In the genomic region with DNA sequence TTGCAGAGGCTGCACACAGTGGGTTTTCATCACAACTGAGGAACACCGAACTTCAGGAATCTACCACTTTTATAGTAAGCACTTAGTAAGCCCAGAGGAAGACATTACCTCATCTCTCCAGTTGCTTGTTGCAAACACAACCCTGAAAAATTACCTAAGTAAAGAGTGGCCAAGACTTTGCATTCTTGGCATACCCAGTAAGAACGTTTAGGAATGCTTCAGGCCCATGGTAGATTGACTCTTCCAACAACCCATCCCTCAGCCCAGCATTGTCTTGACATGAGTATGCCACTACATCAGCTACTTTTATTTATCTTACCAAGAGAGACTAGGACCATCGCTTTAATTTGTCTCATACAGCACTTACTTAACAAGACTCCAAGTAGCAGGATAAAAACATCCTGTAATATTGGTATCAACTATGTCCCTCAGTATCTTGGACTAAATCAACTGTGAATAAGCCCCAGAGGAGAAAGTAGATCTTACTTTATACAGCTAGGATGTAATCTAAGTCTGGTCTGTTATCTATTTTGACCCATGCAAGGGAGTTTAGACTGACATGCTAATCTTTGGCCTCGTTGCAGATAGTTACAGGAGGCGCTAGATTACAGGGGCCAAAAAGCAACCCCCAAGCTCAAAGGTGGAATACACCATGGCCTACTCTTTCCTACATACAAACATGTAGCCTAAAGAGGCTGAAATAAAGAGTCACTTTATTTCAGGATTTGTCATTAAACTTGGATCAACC, we compare ENCODE assay signal across 19 cellular contexts.
DNase-seq lines count a peak whose midpoint lies in the region; ATAC-seq, FAIRE-seq and TF ChIP-seq lines count a peak whose summit lies in the region.
"Had no signal": no experiment of that assay in that cellular context is flagged by ENCODE, and none has a peak within 500 bp of the region (broad histone marks: within the 10 kb centered on the region; RNA-seq: fewer than 3 reads in every experiment).

No MANE protein-coding gene starts in this region.

- TF ChIP-seq POLR2A in testis (IDR thresholded peaks at IDR 0.05) = no peak

- no peaks in the 10 kb centered on the region for H3K36me3 Mint-ChIP-seq in WTC11
- H3K36me3 Mint-ChIP-seq: natural killer cell had no signal

- peaks cover 20% of the 10 kb centered on the region for H3K4me1 Mint-ChIP-seq in WTC11
- H3K4me1 Mint-ChIP-seq: brain had no signal

- TF ChIP-seq CTCF in WTC11 (IDR thresholded peaks at IDR 0.05) (no peak), fibroblast of the aortic adventitia (IDR thresholded peaks at IDR 0.05; ENCODE audit: insufficient read depth, low read length) (no peak), testis (IDR thresholded peaks at IDR 0.05) (no peak)

- intact Hi-C loops in testis (cut with DNase I; ENCODE audit: low total_unique reads) = no loop called here

- CTCF ChIA-PET in WTC11 (lab: Charles Lee) = interaction anchor here (0.7 to 1.8 kb wide), 2 partner anchors 151 to 389 kb away, joined by 4 read pairs; no protein-coding TSS in a partner anchor

- H3K4me3 Mint-ChIP-seq in WTC11 = no peak overlapping the region
- H3K4me3 Mint-ChIP-seq: activated CD4-positive, alpha-beta memory T cell treated with anti-CD3 and anti-CD28 coated beads, Interleukin-2, amount 10 ng/mL, durations not matched to agents 7 days and 5 days; brain; natural killer cell had no signal

- no peaks in the 10 kb centered on the region for H3K9me3 Mint-ChIP-seq in WTC11
- H3K9me3 Mint-ChIP-seq: activated CD4-positive, alpha-beta memory T cell treated with anti-CD3 and anti-CD28 coated beads, Interleukin-2, amount 10 ng/mL, durations not matched to agents 7 days and 5 days; brain; natural killer cell had no signal

- H3K9me3 ChIP-seq in small intestine (ENCODE audit: control insufficient read depth, low read depth) (no peaks in the 10 kb centered on the region), testis (no peaks in the 10 kb centered on the region)
- H3K9me3 ChIP-seq: right atrium auricular region, SJSA1 had no signal

- no peak overlapping the region for H3K27ac Mint-ChIP-seq in WTC11
- H3K27ac Mint-ChIP-seq: activated CD4-positive, alpha-beta memory T cell treated with anti-CD3 and anti-CD28 coated beads, Interleukin-2, amount 10 ng/mL, durations not matched to agents 7 days and 5 days; brain had no signal

- peak; percentile 31 for DNase-seq in HCEC 1CT
- DNase-seq in WTC11 (ENCODE audit: low spot score) = no peak
- peak; percentile 46 for DNase-seq in fibroblast of the aortic adventitia (ENCODE audit: low read depth)
- DNase-seq in small intestine = peak; percentile 12
- DNase-seq in testis = no peak
- DNase-seq: activated CD4-positive, alpha-beta memory T cell treated with anti-CD3 and anti-CD28 coated beads, Interleukin-2, amount 10 ng/mL, durations not matched to agents 7 days and 5 days; activated effector memory CD4-positive, alpha-beta T cell treated with Interleukin-2 at 50 U/mL for 16 hours; effector CD4-positive, alpha-beta T cell; GOT3; left cardiac atrium; MM.1S; natural killer cell; stimulated activated naive CD4-positive, alpha-beta T cell had no signal

- 68 to 77% (median 76%) methylated on average over 5 of the region's 5 CpGs for WGBS in small intestine, 3 donors
- WGBS in testis, 2 donors = 72 to 78% methylated on average over 5 of the region's 5 CpGs

- H3K27ac ChIP-seq in small intestine (ENCODE audit: low read depth in 1 of 2, low read length in 1 of 2) = no peak overlapping the region
- H3K27ac ChIP-seq in testis = no peak overlapping the region
- H3K27ac ChIP-seq: right atrium auricular region, SJSA1 had no signal

- peak; percentile 18 for ATAC-seq in WTC11
- ATAC-seq in GM18519 (IDR thresholded peaks at IDR 0.05; ENCODE audit: low FRiP score, unreplicated experiment) = no peak
- no peak for ATAC-seq in activated CD4-positive, CD25-positive, alpha-beta regulatory T cell treated with anti-CD3 and anti-CD28 coated beads, Interleukin-2, amount 50 U/mL, for 24 hours
- ATAC-seq: left cardiac atrium, natural killer cell had no signal

- POLR2A ChIA-PET in WTC11 (lab: Charles Lee) = no interaction called here

- H3K36me3 ChIP-seq in small intestine (ENCODE audit: control insufficient read depth in 2 of 2, insufficient read depth in 2 of 2, low read length in 2 of 2) (no peaks in the 10 kb centered on the region), testis (ENCODE audit: low read depth, missing control alignments) (no peaks in the 10 kb centered on the region)
- H3K36me3 ChIP-seq: right atrium auricular region, SJSA1 had no signal

- H3K4me3 ChIP-seq in fibroblast of the aortic adventitia (ENCODE audit: low read depth, low read length) = no peak overlapping the region
- no peak overlapping the region for H3K4me3 ChIP-seq in small intestine (ENCODE audit: low read depth in 1 of 2, low read length in 2 of 2)
- H3K4me3 ChIP-seq in testis = no peak overlapping the region
- H3K4me3 ChIP-seq: right atrium auricular region, SJSA1 had no signal

- no peaks in the 10 kb centered on the region for H3K27me3 ChIP-seq in small intestine (ENCODE audit: control insufficient read depth in 2 of 2, insufficient read depth in 2 of 2, low read length in 2 of 2)
- H3K27me3 ChIP-seq in testis = no peaks in the 10 kb centered on the region
- H3K27me3 ChIP-seq: right atrium auricular region, SJSA1 had no signal

- H3K4me1 ChIP-seq in small intestine (ENCODE audit: control insufficient read depth in 2 of 2, insufficient read depth in 1 of 2, low read depth in 1 of 2, low read length in 1 of 2) (no peaks in the 10 kb centered on the region), testis (no peaks in the 10 kb centered on the region)
- H3K4me1 ChIP-seq: right atrium auricular region had no signal

- H3K27me3 Mint-ChIP-seq in WTC11 (ENCODE audit: low read depth) = no peaks in the 10 kb centered on the region
- H3K27me3 Mint-ChIP-seq: activated CD4-positive, alpha-beta memory T cell treated with anti-CD3 and anti-CD28 coated beads, Interleukin-2, amount 10 ng/mL, durations not matched to agents 7 days and 5 days; brain had no signal

- no peak for FAIRE-seq in small intestine (lab: Jason Lieb, UNC)
- FAIRE-seq: D721Med had no signal

TF ChIP-seq in WTC11, 78 proteins besides CTCF, POLR2A, EP300 and RAD21 (continues in another document):
- TF ChIP-seq, protein P1, sequence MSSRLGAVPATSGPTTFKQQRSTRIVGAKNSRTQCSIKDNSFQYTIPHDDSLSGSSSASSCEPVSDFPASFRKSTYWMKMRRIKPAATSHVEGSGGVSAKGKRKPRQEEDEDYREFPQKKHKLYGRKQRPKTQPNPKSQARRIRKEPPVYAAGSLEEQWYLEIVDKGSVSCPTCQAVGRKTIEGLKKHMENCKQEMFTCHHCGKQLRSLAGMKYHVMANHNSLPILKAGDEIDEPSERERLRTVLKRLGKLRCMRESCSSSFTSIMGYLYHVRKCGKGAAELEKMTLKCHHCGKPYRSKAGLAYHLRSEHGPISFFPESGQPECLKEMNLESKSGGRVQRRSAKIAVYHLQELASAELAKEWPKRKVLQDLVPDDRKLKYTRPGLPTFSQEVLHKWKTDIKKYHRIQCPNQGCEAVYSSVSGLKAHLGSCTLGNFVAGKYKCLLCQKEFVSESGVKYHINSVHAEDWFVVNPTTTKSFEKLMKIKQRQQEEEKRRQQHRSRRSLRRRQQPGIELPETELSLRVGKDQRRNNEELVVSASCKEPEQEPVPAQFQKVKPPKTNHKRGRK (CRISPR knock-in tag; IDR thresholded peaks at IDR 0.05; ENCODE audit: borderline replicate concordance) = no peak
- TF ChIP-seq ELF4 (CRISPR knock-in tag; IDR thresholded peaks at IDR 0.05; ENCODE audit: low read depth) = no peak
- no peak for TF ChIP-seq FOXJ3 (CRISPR knock-in tag; IDR thresholded peaks at IDR 0.05; ENCODE audit: borderline replicate concordance)
- TF ChIP-seq ZNF121 (CRISPR knock-in tag; IDR thresholded peaks at IDR 0.05) = no peak
- no peak for TF ChIP-seq TEAD4 (CRISPR knock-in tag; IDR thresholded peaks at IDR 0.05)
- TF ChIP-seq, protein P2, sequence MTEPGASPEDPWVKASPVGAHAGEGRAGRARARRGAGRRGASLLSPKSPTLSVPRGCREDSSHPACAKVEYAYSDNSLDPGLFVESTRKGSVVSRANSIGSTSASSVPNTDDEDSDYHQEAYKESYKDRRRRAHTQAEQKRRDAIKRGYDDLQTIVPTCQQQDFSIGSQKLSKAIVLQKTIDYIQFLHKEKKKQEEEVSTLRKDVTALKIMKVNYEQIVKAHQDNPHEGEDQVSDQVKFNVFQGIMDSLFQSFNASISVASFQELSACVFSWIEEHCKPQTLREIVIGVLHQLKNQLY (CRISPR knock-in tag; IDR thresholded peaks at IDR 0.05) = no peak
- no peak for TF ChIP-seq NR3C1 (CRISPR knock-in tag; conservative IDR thresholded peaks at IDR 0.05; ENCODE audit: low read depth)
- TF ChIP-seq SMAD4 (CRISPR knock-in tag; IDR thresholded peaks at IDR 0.05) = no peak
- TF ChIP-seq, protein P3, sequence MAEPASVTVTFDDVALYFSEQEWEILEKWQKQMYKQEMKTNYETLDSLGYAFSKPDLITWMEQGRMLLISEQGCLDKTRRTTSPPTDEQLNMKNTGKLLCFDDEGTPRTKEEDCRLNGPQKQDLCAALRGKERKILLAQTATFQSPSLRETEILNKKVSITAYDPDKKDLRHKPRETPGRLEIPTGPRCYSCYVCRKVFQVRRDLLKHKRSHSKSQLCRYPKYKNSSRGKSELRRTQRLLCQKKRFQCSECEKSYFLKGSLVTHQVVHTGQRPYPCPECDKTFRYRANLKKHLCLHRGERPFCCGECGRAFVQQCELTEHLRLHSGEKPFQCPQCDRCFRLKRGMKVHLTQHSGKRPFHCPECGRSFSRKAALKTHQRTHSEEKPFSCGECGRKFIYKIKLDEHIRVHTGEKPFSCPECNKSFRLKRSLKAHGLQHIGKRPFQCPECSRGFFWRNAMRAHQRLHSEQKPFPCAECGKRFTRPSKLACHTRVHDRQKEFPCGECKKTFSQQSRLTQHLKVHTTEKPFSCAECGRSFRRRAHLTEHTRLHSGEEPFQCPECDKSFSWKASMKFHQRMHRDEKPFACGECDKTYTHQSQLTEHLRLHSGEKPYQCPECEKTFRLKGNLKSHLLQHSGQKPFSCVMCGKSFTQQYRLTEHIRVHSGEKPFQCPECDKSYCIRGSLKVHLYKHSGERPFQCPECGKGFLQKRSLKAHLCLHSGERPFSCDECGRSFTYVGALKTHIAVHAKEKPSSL (CRISPR knock-in tag; conservative IDR thresholded peaks at IDR 0.05) = no peak
- TF ChIP-seq, protein P4, sequence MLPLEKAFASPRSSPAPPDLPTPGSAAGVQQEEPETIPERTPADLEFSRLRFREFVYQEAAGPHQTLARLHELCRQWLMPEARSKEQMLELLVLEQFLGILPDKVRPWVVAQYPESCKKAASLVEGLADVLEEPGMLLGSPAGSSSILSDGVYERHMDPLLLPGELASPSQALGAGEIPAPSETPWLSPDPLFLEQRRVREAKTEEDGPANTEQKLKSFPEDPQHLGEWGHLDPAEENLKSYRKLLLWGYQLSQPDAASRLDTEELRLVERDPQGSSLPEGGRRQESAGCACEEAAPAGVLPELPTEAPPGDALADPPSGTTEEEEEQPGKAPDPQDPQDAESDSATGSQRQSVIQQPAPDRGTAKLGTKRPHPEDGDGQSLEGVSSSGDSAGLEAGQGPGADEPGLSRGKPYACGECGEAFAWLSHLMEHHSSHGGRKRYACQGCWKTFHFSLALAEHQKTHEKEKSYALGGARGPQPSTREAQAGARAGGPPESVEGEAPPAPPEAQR (CRISPR knock-in tag; IDR thresholded peaks at IDR 0.05) = no peak

Comparison
In these comparisons a context has a peak if more than half of its experiments do, and no peak if none do; other contexts are left out.
1. DNase-seq: peak in HCEC 1CT (single experiment), fibroblast of the aortic adventitia (single experiment) and small intestine (single experiment); none in WTC11 (single experiment) and testis (single experiment).